1 cellular context compared by ENCODE assay signal in the genomic region with DNA sequence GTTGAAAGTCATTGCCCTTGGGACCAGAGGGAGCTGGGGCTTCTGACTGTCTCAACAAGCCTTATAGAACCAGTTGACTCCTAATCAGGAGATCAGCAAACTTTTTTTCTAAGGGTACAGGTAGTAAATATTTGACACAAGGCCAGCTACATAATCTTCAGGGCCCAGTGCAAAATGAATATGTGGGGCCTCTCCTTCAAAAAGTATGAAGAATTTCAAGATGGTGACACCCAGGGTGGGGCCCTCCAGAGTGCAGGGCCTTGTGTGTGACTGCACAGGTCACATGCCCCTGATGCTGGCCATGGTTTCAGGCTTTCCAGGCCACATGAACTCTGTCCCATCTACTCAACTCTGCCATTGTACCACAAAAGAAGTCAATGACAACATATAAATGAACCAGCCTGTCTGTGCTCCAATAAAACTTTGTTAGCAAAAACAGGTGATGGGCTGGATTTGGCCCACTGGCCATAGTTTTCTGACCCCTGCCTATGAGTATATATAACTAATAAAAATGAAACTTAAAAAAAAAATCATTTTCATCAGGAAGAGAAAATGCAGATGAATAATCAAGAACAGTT.
TF ChIP-seq lines count a peak whose summit lies in the region.

No MANE protein-coding gene starts in this region.

TF ChIP-seq in HepG2, 621 proteins besides CTCF, POLR2A, EP300 and RAD21:
- TF ChIP-seq ZNF317 (CRISPR knock-in tag; IDR thresholded peaks at IDR 0.05): peak; percentile 63; the same call in 1 of the 2 replicates
- no peak for TF ChIP-seq ZNF501 (CRISPR knock-in tag; IDR thresholded peaks at IDR 0.05)
- TF ChIP-seq RARA (CRISPR knock-in tag; IDR thresholded peaks at IDR 0.05): no peak
- TF ChIP-seq, protein P1, sequence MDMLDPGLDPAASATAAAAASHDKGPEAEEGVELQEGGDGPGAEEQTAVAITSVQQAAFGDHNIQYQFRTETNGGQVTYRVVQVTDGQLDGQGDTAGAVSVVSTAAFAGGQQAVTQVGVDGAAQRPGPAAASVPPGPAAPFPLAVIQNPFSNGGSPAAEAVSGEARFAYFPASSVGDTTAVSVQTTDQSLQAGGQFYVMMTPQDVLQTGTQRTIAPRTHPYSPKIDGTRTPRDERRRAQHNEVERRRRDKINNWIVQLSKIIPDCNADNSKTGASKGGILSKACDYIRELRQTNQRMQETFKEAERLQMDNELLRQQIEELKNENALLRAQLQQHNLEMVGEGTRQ (IDR thresholded peaks at IDR 0.05; ENCODE audit: low read depth, low read length): no peak
- TF ChIP-seq, protein P1 (CRISPR knock-in tag; IDR thresholded peaks at IDR 0.05; ENCODE audit: borderline replicate concordance): no peak
- TF ChIP-seq KAT2B (IDR thresholded peaks at IDR 0.05; ENCODE audit: borderline replicate concordance, low read depth, low read length): no peak
